ENCODE assay signal across 26 cellular contexts in the genomic region with DNA sequence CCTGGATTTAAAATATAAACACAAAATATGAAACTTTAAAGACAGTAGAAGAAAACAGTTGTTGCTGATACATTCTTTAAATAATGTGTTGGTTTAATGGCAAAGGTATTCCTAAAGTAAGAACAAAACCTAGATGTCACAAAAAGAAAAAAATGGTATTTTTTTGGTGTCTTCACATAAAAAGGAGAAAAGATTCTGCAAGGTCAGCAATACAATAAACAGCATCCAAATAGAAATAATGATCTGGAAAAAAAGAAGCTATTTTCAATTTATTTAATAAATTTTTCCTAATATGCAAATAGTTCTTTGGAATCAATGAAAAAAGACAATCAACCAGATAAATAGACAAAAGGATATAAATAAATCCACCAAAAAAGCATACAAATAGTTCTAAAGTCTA. TPM values are rescaled to one million over a fixed set of nuclear protein-coding genes. Genes with fewer than 3 reads are reported as not detected.
"Had no signal": no experiment of that assay in that cellular context is flagged by ENCODE, and none has a peak within 500 bp of the region (broad histone marks: within the 10 kb centered on the region; RNA-seq: fewer than 3 reads in every experiment).

No MANE protein-coding gene starts in this region.

- H3K4me2 ChIP-seq: neural progenitor cell had no signal

- H3K4me1 ChIP-seq: neural progenitor cell, prostate gland, uterus had no signal

- H3K27me3 ChIP-seq: neural progenitor cell, neutrophil, ovary, sigmoid colon, spleen, suprapubic skin, uterus had no signal

- ATAC-seq: natural killer cell; stimulated activated effector memory CD8-positive, alpha-beta T cell treated with anti-CD3 and anti-CD28 coated beads, Interleukin-12 subunit alpha, Interleukin-12 subunit beta, amount 100 ng/mL, for 72 hours had no signal

- H2AFZ ChIP-seq: neural progenitor cell had no signal

- H3K4me3 ChIP-seq: left ventricle myocardium inferior, lung, neural progenitor cell, ovary, prostate gland, sigmoid colon, spleen, suprapubic skin, thoracic aorta, tibial artery, uterus had no signal

- H3K36me3 ChIP-seq: left ventricle myocardium inferior, neural progenitor cell, neutrophil, ovary, prostate gland, sigmoid colon, spleen, suprapubic skin, thoracic aorta, tibial artery, uterus had no signal

- DNase-seq: hippocampal formation; left ventricle myocardium inferior; mesendoderm; naive B cell; natural killer cell; nephron progenitor cell; ovary; retina; right cardiac atrium; sigmoid colon; small intestine; spleen; stimulated activated CD4-positive, alpha-beta T cell treated with anti-CD3 and anti-CD28 coated beads, Interleukin-4, amount 100 ng/mL, for 24 hours; stimulated activated naive CD4-positive, alpha-beta T cell; tibial artery; uterus had no signal

- FAIRE-seq: keratinocyte, small intestine had no signal

- H3K27ac ChIP-seq: neural progenitor cell, neutrophil, prostate gland, sigmoid colon, spleen, suprapubic skin, thoracic aorta, tibial artery, uterus had no signal

- H3K9me3 ChIP-seq: left ventricle myocardium inferior, neutrophil, ovary, prostate gland, sigmoid colon, spleen, suprapubic skin, thoracic aorta, tibial artery, uterus had no signal

- H3K9ac ChIP-seq: neural progenitor cell had no signal

RNA-seq across cellular contexts. Expression of a gene that starts 6.5 kb away (rescaled TPM):
- total RNA-seq: left ventricle myocardium inferior, natural killer cell, omental fat pad, right cardiac atrium, sigmoid colon, subcutaneous adipose tissue, thoracic aorta had no signal
- polyA plus RNA-seq: ovary, right cardiac atrium had no signal
